1 cellular context compared by ENCODE assay signal in the genomic region with DNA sequence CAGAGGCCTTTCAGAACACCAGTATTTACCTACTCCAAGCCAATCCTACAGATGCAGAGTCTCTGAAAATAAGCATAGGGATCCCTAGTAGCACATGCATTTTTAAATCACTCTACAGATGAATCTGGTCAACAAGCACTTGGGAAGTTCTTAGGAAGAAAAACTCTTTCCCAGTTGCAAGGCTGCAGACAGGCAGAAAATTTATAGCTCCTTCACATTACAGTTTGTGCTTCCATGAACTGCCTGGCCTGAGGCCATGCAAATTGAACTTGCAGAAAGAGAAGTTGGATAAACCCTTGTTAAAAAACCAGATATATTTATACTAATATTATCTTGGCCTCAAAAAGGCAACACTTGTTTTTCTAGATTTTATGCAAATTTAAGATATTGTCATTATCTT.
TF ChIP-seq lines count a peak whose summit lies in the region.

No MANE protein-coding gene starts in this region.

TF ChIP-seq in GM23338, 12 proteins besides CTCF, POLR2A, EP300 and RAD21 (continued from another document):
- TF ChIP-seq, protein P1, sequence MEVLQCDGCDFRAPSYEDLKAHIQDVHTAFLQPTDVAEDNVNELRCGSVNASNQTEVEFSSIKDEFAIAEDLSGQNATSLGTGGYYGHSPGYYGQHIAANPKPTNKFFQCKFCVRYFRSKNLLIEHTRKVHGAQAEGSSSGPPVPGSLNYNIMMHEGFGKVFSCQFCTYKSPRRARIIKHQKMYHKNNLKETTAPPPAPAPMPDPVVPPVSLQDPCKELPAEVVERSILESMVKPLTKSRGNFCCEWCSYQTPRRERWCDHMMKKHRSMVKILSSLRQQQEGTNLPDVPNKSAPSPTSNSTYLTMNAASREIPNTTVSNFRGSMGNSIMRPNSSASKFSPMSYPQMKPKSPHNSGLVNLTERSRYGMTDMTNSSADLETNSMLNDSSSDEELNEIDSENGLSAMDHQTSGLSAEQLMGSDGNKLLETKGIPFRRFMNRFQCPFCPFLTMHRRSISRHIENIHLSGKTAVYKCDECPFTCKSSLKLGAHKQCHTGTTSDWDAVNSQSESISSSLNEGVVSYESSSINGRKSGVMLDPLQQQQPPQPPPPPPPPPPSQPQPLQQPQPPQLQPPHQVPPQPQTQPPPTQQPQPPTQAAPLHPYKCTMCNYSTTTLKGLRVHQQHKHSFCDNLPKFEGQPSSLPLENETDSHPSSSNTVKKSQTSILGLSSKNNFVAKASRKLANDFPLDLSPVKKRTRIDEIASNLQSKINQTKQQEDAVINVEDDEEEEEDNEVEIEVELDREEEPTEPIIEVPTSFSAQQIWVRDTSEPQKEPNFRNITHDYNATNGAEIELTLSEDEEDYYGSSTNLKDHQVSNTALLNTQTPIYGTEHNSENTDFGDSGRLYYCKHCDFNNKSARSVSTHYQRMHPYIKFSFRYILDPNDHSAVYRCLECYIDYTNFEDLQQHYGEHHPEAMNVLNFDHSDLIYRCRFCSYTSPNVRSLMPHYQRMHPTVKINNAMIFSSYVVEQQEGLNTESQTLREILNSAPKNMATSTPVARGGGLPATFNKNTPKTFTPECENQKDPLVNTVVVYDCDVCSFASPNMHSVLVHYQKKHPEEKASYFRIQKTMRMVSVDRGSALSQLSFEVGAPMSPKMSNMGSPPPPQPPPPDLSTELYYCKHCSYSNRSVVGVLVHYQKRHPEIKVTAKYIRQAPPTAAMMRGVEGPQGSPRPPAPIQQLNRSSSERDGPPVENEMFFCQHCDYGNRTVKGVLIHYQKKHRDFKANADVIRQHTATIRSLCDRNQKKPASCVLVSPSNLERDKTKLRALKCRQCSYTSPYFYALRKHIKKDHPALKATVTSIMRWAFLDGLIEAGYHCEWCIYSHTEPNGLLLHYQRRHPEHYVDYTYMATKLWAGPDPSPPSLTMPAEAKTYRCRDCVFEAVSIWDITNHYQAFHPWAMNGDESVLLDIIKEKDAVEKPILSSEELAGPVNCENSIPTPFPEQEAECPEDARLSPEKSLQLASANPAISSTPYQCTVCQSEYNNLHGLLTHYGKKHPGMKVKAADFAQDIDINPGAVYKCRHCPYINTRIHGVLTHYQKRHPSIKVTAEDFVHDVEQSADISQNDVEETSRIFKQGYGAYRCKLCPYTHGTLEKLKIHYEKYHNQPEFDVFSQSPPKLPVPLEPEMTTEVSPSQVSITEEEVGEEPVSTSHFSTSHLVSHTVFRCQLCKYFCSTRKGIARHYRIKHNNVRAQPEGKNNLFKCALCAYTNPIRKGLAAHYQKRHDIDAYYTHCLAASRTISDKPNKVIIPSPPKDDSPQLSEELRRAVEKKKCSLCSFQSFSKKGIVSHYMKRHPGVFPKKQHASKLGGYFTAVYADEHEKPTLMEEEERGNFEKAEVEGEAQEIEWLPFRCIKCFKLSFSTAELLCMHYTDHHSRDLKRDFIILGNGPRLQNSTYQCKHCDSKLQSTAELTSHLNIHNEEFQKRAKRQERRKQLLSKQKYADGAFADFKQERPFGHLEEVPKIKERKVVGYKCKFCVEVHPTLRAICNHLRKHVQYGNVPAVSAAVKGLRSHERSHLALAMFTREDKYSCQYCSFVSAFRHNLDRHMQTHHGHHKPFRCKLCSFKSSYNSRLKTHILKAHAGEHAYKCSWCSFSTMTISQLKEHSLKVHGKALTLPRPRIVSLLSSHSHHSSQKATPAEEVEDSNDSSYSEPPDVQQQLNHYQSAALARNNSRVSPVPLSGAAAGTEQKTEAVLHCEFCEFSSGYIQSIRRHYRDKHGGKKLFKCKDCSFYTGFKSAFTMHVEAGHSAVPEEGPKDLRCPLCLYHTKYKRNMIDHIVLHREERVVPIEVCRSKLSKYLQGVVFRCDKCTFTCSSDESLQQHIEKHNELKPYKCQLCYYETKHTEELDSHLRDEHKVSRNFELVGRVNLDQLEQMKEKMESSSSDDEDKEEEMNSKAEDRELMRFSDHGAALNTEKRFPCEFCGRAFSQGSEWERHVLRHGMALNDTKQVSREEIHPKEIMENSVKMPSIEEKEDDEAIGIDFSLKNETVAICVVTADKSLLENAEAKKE (CRISPR knock-in tag; IDR thresholded peaks at IDR 0.05), result no peak
- TF ChIP-seq STAT1 (IDR thresholded peaks at IDR 0.05; ENCODE audit: unreplicated experiment), result no peak
- TF ChIP-seq ZNF114 (CRISPR knock-in tag; IDR thresholded peaks at IDR 0.05), result no peak
